1 cellular context compared by ENCODE assay signal in genomic region chr18:36158261-36158867, GRCh38.
TF ChIP-seq lines count a peak whose summit lies in the region.

No MANE protein-coding gene starts in this region.

TF ChIP-seq in IMR-90, 13 proteins besides CTCF, POLR2A, EP300 and RAD21:
- TF ChIP-seq MXI1 (IDR thresholded peaks at IDR 0.05; ENCODE audit: borderline replicate concordance, low read depth, low read length) (peak; percentile 45; the same call in 1 of the 2 replicates), FOS (IDR thresholded peaks at IDR 0.05; ENCODE audit: low read depth, low read length) (peak; percentile 90), CEBPB (IDR thresholded peaks at IDR 0.05; ENCODE audit: low read depth, low read length) (peak; percentile 81), MAFK (IDR thresholded peaks at IDR 0.05; ENCODE audit: low read depth, low read length) (0 out of 2 replicates have a peak, but pooled peaks have one; percentile 5), RCOR1 (IDR thresholded peaks at IDR 0.05; ENCODE audit: insufficient replicate concordance, low read length) (peak; percentile 59), SMC3 (IDR thresholded peaks at IDR 0.05; ENCODE audit: low read depth, low read length) (0 out of 2 replicates have a peak, but pooled peaks have one; percentile 3), BHLHE40 (IDR thresholded peaks at IDR 0.05; ENCODE audit: low read depth, low read length) (no peak; the same call in 1 of the 2 replicates), CHD1 (IDR thresholded peaks at IDR 0.05; ENCODE audit: low read depth, low read length) (no peak), RFX5 (IDR thresholded peaks at IDR 0.05; ENCODE audit: low read depth, low read length) (no peak)
